22 cellular contexts compared by ENCODE assay signal in genomic region chr1:221796700-221797099, GRCh38. TPM values are rescaled to one million over a fixed set of nuclear protein-coding genes. Genes with fewer than 3 reads are reported as not detected.
DNase-seq lines count a peak whose midpoint lies in the region; ATAC-seq, FAIRE-seq and TF ChIP-seq lines count a peak whose summit lies in the region.
"Had no signal": no experiment of that assay in that cellular context is flagged by ENCODE, and none has a peak within 500 bp of the region (broad histone marks: within the 10 kb centered on the region; RNA-seq: fewer than 3 reads in every experiment).

No MANE protein-coding gene starts in this region.

- no peak overlapping the region for H3K18ac ChIP-seq in H9 (ENCODE audit: insufficient read length, low read depth, low read length)

- H4K20me1 ChIP-seq in H9 (ENCODE audit: control insufficient read depth, insufficient read depth, insufficient read length) (no peaks in the 10 kb centered on the region), K562 (replicated peaks; ENCODE audit: control insufficient read depth, insufficient read depth, low read length) (no peaks in the 10 kb centered on the region)
- H4K20me1 ChIP-seq: BLaER1 had no signal

- H3K79me2 ChIP-seq in H9 (ENCODE audit: insufficient read depth, low read length) (no peaks in the 10 kb centered on the region), K562 (ENCODE audit: control insufficient read depth, insufficient read depth, low read length) (no peaks in the 10 kb centered on the region)

- H2BK120ac ChIP-seq in H9 (ENCODE audit: low read depth, low read length, poor library complexity, severe bottlenecking): no peak overlapping the region

- H2BK5ac ChIP-seq in H9 (ENCODE audit: insufficient read length, low read length): no peak overlapping the region

- FAIRE-seq in A549 (lab: Jason Lieb, UNC): no peak
- FAIRE-seq in K562 (lab: Jason Lieb, UNC): peak; percentile 58
- FAIRE-seq: G401.6, GM12878 had no signal

- H3K27me3 Mint-ChIP-seq in activated CD4-positive, alpha-beta T cell treated with anti-CD3 and anti-CD28 coated beads, Interleukin-2, amount 10 ng/mL, durations not matched to agents 24 days and 14 days: no peaks in the 10 kb centered on the region
- H3K27me3 Mint-ChIP-seq in activated CD4-positive, alpha-beta T cell treated with anti-CD3 and anti-CD28 coated beads, Interleukin-2, amount 10 ng/mL, durations not matched to agents 7 days and 5 days: no peaks in the 10 kb centered on the region
- no peaks in the 10 kb centered on the region for H3K27me3 Mint-ChIP-seq in H9 (ENCODE audit: low read depth)
- H3K27me3 Mint-ChIP-seq: CD4-positive, alpha-beta memory T cell; CD4-positive, CD25-positive, alpha-beta regulatory T cell; CD8-positive, alpha-beta memory T cell had no signal

- H2AFZ ChIP-seq in H9 (ENCODE audit: low read length) (peak overlapping the region; percentile 32), K562 (ENCODE audit: low read depth, low read length) (no peak overlapping the region)

- H3K79me1 ChIP-seq in H9 (ENCODE audit: insufficient read depth, low read depth, low read length, poor library complexity, severe bottlenecking): no peaks in the 10 kb centered on the region

- H4K91ac ChIP-seq in H9 (ENCODE audit: insufficient read length, low read depth, low read length): no peak overlapping the region

- WGBS in A549 (ENCODE audit: missing lambda C conversion rate): 56% methylated on average over 2 of the region's 2 CpGs
- WGBS in H9 (ENCODE audit: extremely low coverage, insufficient read length, low lambda C conversion rate): no CpG with 5 or more reads among the region's 2 CpGs
- WGBS in K562 (ENCODE audit: insufficient coverage, low coverage, missing lambda C conversion rate): 3% methylated on average over 2 of the region's 2 CpGs

- CTCF ChIA-PET in activated CD4-positive, alpha-beta T cell treated with anti-CD3 and anti-CD28 coated beads, Interleukin-2, amount 10 ng/mL, durations not matched to agents 7 days and 5 days (lab: Charles Lee): no interaction called here
- CTCF ChIA-PET in A549 (lab: Yijun Ruan, JAX): interaction anchor here (1.0 kb wide), 1 partner anchor 21 kb away, joined by 3 read pairs; no protein-coding TSS in a partner anchor
- CTCF ChIA-PET in K562 (lab: Yijun Ruan, JAX; ENCODE audit: low intra/inter-chr PET ratio): no interaction called here

- no peak for TF ChIP-seq CTCF in A549 (IDR thresholded peaks at IDR 0.05)
- TF ChIP-seq CTCF in H9 (conservative IDR thresholded peaks at IDR 0.05): no peak
- TF ChIP-seq CTCF in K562 (IDR thresholded peaks at IDR 0.05 in 2 of 3, conservative IDR thresholded peaks at IDR 0.05 in 1 of 3; ENCODE audit: insufficient read depth in 2 of 3, low read depth in 1 of 3, low read length in 3 of 3): no peak

- no peak overlapping the region for H3T11ph ChIP-seq in H9 (ENCODE audit: low read length)

- H3K9ac ChIP-seq in H9 (ENCODE audit: extremely low read depth, insufficient read length, low read length) (no peak overlapping the region), K562 (ENCODE audit: insufficient read depth in 1 of 2, low read depth in 2 of 2, low read length in 2 of 2) (no peak overlapping the region)
- H3K9ac ChIP-seq: BLaER1 had no signal

- H3K56ac ChIP-seq in H9 (ENCODE audit: insufficient read length, low read depth, low read length): no peak overlapping the region

- H2BK12ac ChIP-seq in H9 (ENCODE audit: insufficient read length, low read depth, low read length): no peak overlapping the region

- BruUV-seq in K562 (replicated peaks; lab: Mats Ljungman, UMichigan): no TSS peak

- H3K4me2 ChIP-seq in A549 (no peak overlapping the region), H9 (ENCODE audit: insufficient read depth, insufficient read length, low read length) (no peak overlapping the region), K562 (ENCODE audit: insufficient read depth, low read length) (no peak overlapping the region)
- H3K4me2 ChIP-seq: BLaER1 had no signal

- no peak overlapping the region for H2BK20ac ChIP-seq in H9 (ENCODE audit: low read depth, low read length, poor library complexity, severe bottlenecking)

- no peak overlapping the region for H2AK5ac ChIP-seq in H9 (ENCODE audit: insufficient read length, low read length)

- ATAC-seq in A549 (no peak), K562 (no peak)
- ATAC-seq: GM12878 had no signal

- H3K9me1 ChIP-seq in K562 (ENCODE audit: control insufficient read depth, insufficient read depth, low read length): no peaks in the 10 kb centered on the region

- peaks cover 44% of the 10 kb centered on the region for H3K4me1 Mint-ChIP-seq in activated CD4-positive, alpha-beta T cell treated with anti-CD3 and anti-CD28 coated beads, Interleukin-2, amount 10 ng/mL, durations not matched to agents 24 days and 14 days
- peaks cover 21% of the 10 kb centered on the region for H3K4me1 Mint-ChIP-seq in activated CD4-positive, alpha-beta T cell treated with anti-CD3 and anti-CD28 coated beads, Interleukin-2, amount 10 ng/mL, durations not matched to agents 7 days and 5 days
- H3K4me1 Mint-ChIP-seq in H9: peaks cover under 1 to 8% of the 10 kb centered on the region in 2 experiments

- peak; percentile 24 for DNase-seq in activated CD4-positive, alpha-beta T cell treated with anti-CD3 and anti-CD28 coated beads, Interleukin-2, amount 10 ng/mL, durations not matched to agents 24 days and 14 days
- no peak for DNase-seq in activated CD4-positive, alpha-beta T cell treated with anti-CD3 and anti-CD28 coated beads, Interleukin-2, amount 10 ng/mL, durations not matched to agents 7 days and 5 days
- DNase-seq in A549 (ENCODE audit: low read depth in 1 of 2, low spot score in 1 of 2) (no peak), H9 (no peak), K562 (ENCODE audit: extremely low read depth in 1 of 4, low spot score in 3 of 4) (peak in 1 of 4 experiments; percentile 37), NCI-H748 (lab: John Stamatoyannopoulos, UW; ENCODE audit: unreplicated experiment) (no peak), GF-D8 (lab: John Stamatoyannopoulos, UW) (no peak), COLO668 (lab: John Stamatoyannopoulos, UW; ENCODE audit: unreplicated experiment) (no peak)
- DNase-seq: ACHN; BE2C; C1 segment of cervical spinal cord; Caco-2; Calu3; CD4-positive, alpha-beta memory T cell; CD4-positive, CD25-positive, alpha-beta regulatory T cell; CD8-positive, alpha-beta memory T cell; DMS79 treated with DMSO at 0.1 percent for 48 hours had no signal

- no peaks in the 10 kb centered on the region for H3K36me3 ChIP-seq in K562 (ENCODE audit: control insufficient read depth, insufficient read depth, low read length)
- H3K36me3 ChIP-seq: BE2C, BLaER1 had no signal

- H3K27ac Mint-ChIP-seq in activated CD4-positive, alpha-beta T cell treated with anti-CD3 and anti-CD28 coated beads, Interleukin-2, amount 10 ng/mL, durations not matched to agents 24 days and 14 days: no peak overlapping the region
- no peak overlapping the region for H3K27ac Mint-ChIP-seq in activated CD4-positive, alpha-beta T cell treated with anti-CD3 and anti-CD28 coated beads, Interleukin-2, amount 10 ng/mL, durations not matched to agents 7 days and 5 days
- H3K27ac Mint-ChIP-seq in H9: no peak overlapping the region
- H3K27ac Mint-ChIP-seq: CD14-positive monocyte; CD4-positive, alpha-beta memory T cell; CD4-positive, CD25-positive, alpha-beta regulatory T cell; CD8-positive, alpha-beta memory T cell had no signal

- H4K5ac ChIP-seq in H9 (ENCODE audit: insufficient read length, low read depth, low read length): no peak overlapping the region

- H3K9me3 ChIP-seq in A549 (no peaks in the 10 kb centered on the region; the same call in 2 of the 3 replicates), H9 (ENCODE audit: control insufficient read depth, low read depth, low read length) (no peaks in the 10 kb centered on the region), K562 (replicated peaks; ENCODE audit: control insufficient read depth, insufficient read depth, low read depth, low read length) (0 out of 2 replicates have a peak, but pooled peaks cover 2% of the 10 kb centered on the region)
- H3K9me3 ChIP-seq: BE2C had no signal

- TF ChIP-seq RAD21 in A549 (conservative IDR thresholded peaks at IDR 0.05 in 1 of 2, IDR thresholded peaks at IDR 0.05 in 1 of 2) (no peak), K562 (CRISPR knock-in tag; conservative IDR thresholded peaks at IDR 0.05 in 1 of 2, IDR thresholded peaks at IDR 0.05 in 1 of 2) (no peak)

- no peaks in the 10 kb centered on the region for H3K23me2 ChIP-seq in H9 (ENCODE audit: insufficient read length, low read depth, low read length, poor library complexity, severe bottlenecking)

- TF ChIP-seq EP300 in A549 (IDR thresholded peaks at IDR 0.05) (no peak), K562 (IDR thresholded peaks at IDR 0.05; ENCODE audit: low read length) (no peak)

- POLR2A ChIA-PET in activated CD4-positive, alpha-beta T cell treated with anti-CD3 and anti-CD28 coated beads, Interleukin-2, amount 10 ng/mL, durations not matched to agents 7 days and 5 days (lab: Charles Lee): no interaction called here
- POLR2A ChIA-PET in A549 (lab: Yijun Ruan, JAX) (no interaction called here), K562 (lab: Yijun Ruan, JAX) (interaction anchor here (0.9 kb wide), 1 partner anchor 52 kb away, joined by 3 read pairs; no protein-coding TSS in a partner anchor)

- no peak overlapping the region for H2BK15ac ChIP-seq in H9 (ENCODE audit: low read depth, low read length)

- in situ Hi-C loops in K562 (cut with MboI): no loop called here

- no peak overlapping the region for H3K14ac ChIP-seq in H9 (ENCODE audit: insufficient read depth, low read length)

- intact Hi-C loops in activated CD4-positive, alpha-beta T cell treated with anti-CD3 and anti-CD28 coated beads, Interleukin-2, amount 10 ng/mL, durations not matched to agents 24 days and 14 days (cut with micrococcal nuclease): no loop called here
- intact Hi-C loops in K562 (cut with micrococcal nuclease): no loop called here

- H3K27me3 ChIP-seq in H9 (ENCODE audit: insufficient read depth, low read length) (no peaks in the 10 kb centered on the region), K562 (ENCODE audit: control insufficient read depth in 2 of 2, insufficient read depth in 2 of 2, low read length in 2 of 2) (no peaks in the 10 kb centered on the region)
- H3K27me3 ChIP-seq: BE2C, BLaER1 had no signal

- no peak overlapping the region for H3K4ac ChIP-seq in H9 (ENCODE audit: low read depth, low read length)

- H3K4me3 ChIP-seq in A549 (no peak overlapping the region), K562 (no peak overlapping the region)
- H3K4me3 ChIP-seq: BLaER1, GM12878 had no signal

- no peak overlapping the region for H3K4me3 Mint-ChIP-seq in activated CD4-positive, alpha-beta T cell treated with anti-CD3 and anti-CD28 coated beads, Interleukin-2, amount 10 ng/mL, durations not matched to agents 24 days and 14 days
- no peak overlapping the region for H3K4me3 Mint-ChIP-seq in activated CD4-positive, alpha-beta T cell treated with anti-CD3 and anti-CD28 coated beads, Interleukin-2, amount 10 ng/mL, durations not matched to agents 7 days and 5 days
- H3K4me3 Mint-ChIP-seq in H9: no peak overlapping the region
- H3K4me3 Mint-ChIP-seq: CD14-positive monocyte; CD4-positive, alpha-beta memory T cell; CD4-positive, CD25-positive, alpha-beta regulatory T cell; CD8-positive, alpha-beta memory T cell had no signal

- H4K8ac ChIP-seq in H9 (replicated peaks; ENCODE audit: insufficient read length, low read depth, low read length): no peak overlapping the region

- H3K27ac ChIP-seq in A549: no peak overlapping the region
- no peak overlapping the region for H3K27ac ChIP-seq in H9 (ENCODE audit: insufficient read length, low read depth, low read length)
- H3K27ac ChIP-seq in K562 (ENCODE audit: extremely low read depth, low read depth, low read length): no peak overlapping the region
- H3K27ac ChIP-seq: 22Rv1, BLaER1 had no signal

- no peak overlapping the region for H3K23ac ChIP-seq in H9 (ENCODE audit: insufficient read length, low read depth, low read length)

- peaks cover 13% of the 10 kb centered on the region for H3K9me3 Mint-ChIP-seq in activated CD4-positive, alpha-beta T cell treated with anti-CD3 and anti-CD28 coated beads, Interleukin-2, amount 10 ng/mL, durations not matched to agents 24 days and 14 days
- peaks cover 12% of the 10 kb centered on the region for H3K9me3 Mint-ChIP-seq in activated CD4-positive, alpha-beta T cell treated with anti-CD3 and anti-CD28 coated beads, Interleukin-2, amount 10 ng/mL, durations not matched to agents 7 days and 5 days
- H3K9me3 Mint-ChIP-seq in H9: peaks cover 0 to 3% of the 10 kb centered on the region in 2 experiments; a peak in 1 of 5 replicates

- peaks cover 4% of the 10 kb centered on the region for H3K36me3 Mint-ChIP-seq in activated CD4-positive, alpha-beta T cell treated with anti-CD3 and anti-CD28 coated beads, Interleukin-2, amount 10 ng/mL, durations not matched to agents 24 days and 14 days (ENCODE audit: low read depth)
- peaks cover 4% of the 10 kb centered on the region for H3K36me3 Mint-ChIP-seq in activated CD4-positive, alpha-beta T cell treated with anti-CD3 and anti-CD28 coated beads, Interleukin-2, amount 10 ng/mL, durations not matched to agents 7 days and 5 days (ENCODE audit: low read depth)
- H3K36me3 Mint-ChIP-seq in H9 (ENCODE audit: insufficient read depth in 1 of 3, low read depth in 3 of 3): no peaks in the 10 kb centered on the region
- H3K36me3 Mint-ChIP-seq: CD14-positive monocyte; CD4-positive, CD25-positive, alpha-beta regulatory T cell had no signal

- TF ChIP-seq POLR2A in A549 (IDR thresholded peaks at IDR 0.05; ENCODE audit: low read length): no peak
- no peak for TF ChIP-seq POLR2A in K562 (conservative IDR thresholded peaks at IDR 0.05)

- H3K4me1 ChIP-seq in A549 (peaks cover under 1% of the 10 kb centered on the region; the same call in 2 of the 3 replicates), H9 (ENCODE audit: insufficient read depth, low read length) (no peaks in the 10 kb centered on the region), K562 (replicated peaks in 1 of 2; ENCODE audit: control insufficient read depth in 2 of 2, insufficient read depth in 2 of 2, low read length in 2 of 2) (no peaks in the 10 kb centered on the region)
- H3K4me1 ChIP-seq: BE2C, Caco-2 had no signal

RNA-seq across cellular contexts. Expression of gene DUSP10, which starts 54.8 kb away (rescaled TPM):
- 13.5 and 14.6 TPM in 2 replicates for total RNA-seq in activated CD4-positive, alpha-beta T cell treated with anti-CD3 and anti-CD28 coated beads, Interleukin-2, amount 10 ng/mL, durations not matched to agents 24 days and 14 days
- total RNA-seq in activated CD4-positive, alpha-beta T cell treated with anti-CD3 and anti-CD28 coated beads, Interleukin-2, amount 10 ng/mL, durations not matched to agents 7 days and 5 days: 10 to 100 TPM; 11.3 to 12.3 TPM
- polyA plus RNA-seq in A549 (2011; rRNA removed): 4.8 and 5.0 TPM in 2 replicates
- polyA plus RNA-seq in A549 (2012; cell fraction: cytosol; rRNA removed): 2.1 and 3.0 TPM in 2 replicates
- 3.9 and 4.1 TPM in 2 replicates for polyA plus RNA-seq in A549 (2012; cell fraction: nucleus; rRNA removed)
- polyA plus RNA-seq in A549 (2017; fragmentation: RNase III; extraction: RNeasy Plus Mini Kit Qiagen cat#74134 plus additional on column Dnase treatment): 3.4 to 5.4 TPM (median 5.2 TPM) in 3 replicates
- polyA minus RNA-seq in A549 (2011; rRNA and poly(A)+ RNA removed): 7.3 and 8.7 TPM in 2 replicates
- total RNA-seq in H9 (2021): 2.0 and 3.2 TPM in 2 replicates
- total RNA-seq in K562 (2011; cell fraction: chromatin; rRNA removed; ENCODE audit: low replicate concordance): 5.0 and 6.0 TPM in 2 replicates
- total RNA-seq in K562 (2011; cell fraction: nucleolus; rRNA removed): 3.9 and 4.0 TPM in 2 replicates
- 3.6 and 4.4 TPM in 2 replicates for total RNA-seq in K562 (2011; cell fraction: nucleoplasm; rRNA removed)
- 6.6 and 7.3 TPM in 2 replicates for total RNA-seq in K562 (2014; rRNA removed)
- total RNA-seq in K562 (2014; rRNA removed; fragmentation: Illumina TruSeq; extraction: Trizol): 6.3 and 7.6 TPM in 2 replicates
- total RNA-seq in K562 (2015; rRNA removed; fragmentation: Illumina TruSeq; extraction: Trizol): 7.0 and 7.8 TPM in 2 replicates
- total RNA-seq in K562 (2021): 5.9 and 6.1 TPM in 2 replicates
- 1.7 and 3.1 TPM in 2 replicates for polyA plus RNA-seq in K562 (2011; rRNA removed)
- polyA plus RNA-seq in K562 (2011; cell fraction: cytosol; rRNA removed): 3.6 and 4.4 TPM in 2 replicates
- 3.0 and 4.0 TPM in 2 replicates for polyA plus RNA-seq in K562 (2011; cell fraction: nucleus; rRNA removed)
- 5.8 and 10.6 TPM in 2 replicates for polyA plus RNA-seq in K562 (2012)
- polyA plus RNA-seq in K562 (2014; fragmentation: Illumina TruSeq; extraction: Trizol): 6.2 and 8.3 TPM in 2 replicates
- 1 to 10 TPM; 3.8 to 5.5 TPM for polyA plus RNA-seq in K562 (2014; fragmentation: Nextera tagmentation; extraction: Ambion mirVana)
- 5.4 and 6.6 TPM in 2 replicates for polyA plus RNA-seq in K562 (2014; rRNA removed)
- 4.8 and 6.1 TPM in 2 replicates for polyA minus RNA-seq in K562 (2011; rRNA and poly(A)+ RNA removed)
- polyA minus RNA-seq in K562 (2011; cell fraction: cytosol; rRNA and poly(A)+ RNA removed): 1.0 and 1.4 TPM in 2 replicates
- 4.8 and 8.7 TPM in 2 replicates for polyA minus RNA-seq in K562 (2011; cell fraction: nucleus; rRNA and poly(A)+ RNA removed)
